Comparison of ENCODE assay signal across 28 cellular contexts in the genomic region with DNA sequence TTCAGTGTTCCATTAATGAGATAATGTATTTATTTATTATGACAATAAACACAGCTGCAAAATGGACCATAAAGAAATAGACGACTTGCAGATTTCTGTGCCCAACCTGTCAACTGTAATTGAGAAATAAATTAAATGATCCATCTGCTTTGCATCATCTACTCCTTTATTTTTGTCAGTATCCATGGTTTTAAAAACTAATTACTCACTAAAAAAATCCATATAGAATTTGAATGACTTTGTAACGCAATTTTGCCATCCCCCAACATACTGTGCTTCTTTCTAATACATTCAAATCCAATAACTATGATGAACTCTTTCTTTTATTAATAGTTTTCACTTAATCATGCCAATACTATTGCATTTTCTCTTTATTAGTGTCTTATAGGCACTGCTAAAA.
"Had no signal": no experiment of that assay in that cellular context is flagged by ENCODE, and none has a peak within 500 bp of the region (broad histone marks: within the 10 kb centered on the region; RNA-seq: fewer than 3 reads in every experiment).

No MANE protein-coding gene starts in this region.

- H3K36me3 ChIP-seq: adrenal gland, breast epithelium, cardiac muscle cell, colonic mucosa, esophagus muscularis mucosa, gastroesophageal sphincter had no signal

- H3K4me3 ChIP-seq: adrenal gland, breast epithelium, cardiac muscle cell, colonic mucosa, esophagus muscularis mucosa, gastroesophageal sphincter had no signal

- H3K9me3 ChIP-seq: adrenal gland, breast epithelium, colonic mucosa, gastroesophageal sphincter had no signal

- ATAC-seq: activated CD4-positive, alpha-beta T cell treated with anti-CD3 and anti-CD28 coated beads for 36 hours; activated CD8-positive, alpha-beta memory T cell treated with anti-CD3 and anti-CD28 coated beads, Interleukin-2, amount 10 ng/mL, durations not matched to agents 7 days and 5 days; activated CD8-positive, alpha-beta T cell treated with anti-CD3 and anti-CD28 coated beads, Interleukin-2, amount 10 ng/mL, durations not matched to agents 7 days and 5 days; activated naive CD8-positive, alpha-beta T cell treated with anti-CD3 and anti-CD28 coated beads, Interleukin-2, amount 50 U/mL, for 24 hours; gastroesophageal sphincter had no signal

- DNase-seq: activated CD4-positive, alpha-beta memory T cell treated with anti-CD3 and anti-CD28 coated beads for 36 hours; activated CD4-positive, alpha-beta T cell treated with anti-CD3 and anti-CD28 coated beads for 36 hours; activated CD4-positive, alpha-beta T cell treated with anti-CD3 and anti-CD28 coated beads, Interleukin-2, amount 10 ng/mL, durations not matched to agents 24 days and 14 days; activated CD4-positive, CD25-positive, alpha-beta regulatory T cell; activated CD4-positive, CD25-positive, alpha-beta regulatory T cell treated with anti-CD3 and anti-CD28 coated beads, Interleukin-2, amount 50 U/mL, for 72 hours; activated CD8-positive, alpha-beta memory T cell treated with anti-CD3 and anti-CD28 coated beads, Interleukin-2, amount 10 ng/mL, durations not matched to agents 7 days and 5 days; activated CD8-positive, alpha-beta memory T cell treated with anti-CD3 and anti-CD28 coated beads, Interleukin-2, amount 50 U/mL, for 4 hours; activated CD8-positive, alpha-beta T cell treated with anti-CD3 and anti-CD28 coated beads, Interleukin-2, amount 10 ng/mL, durations not matched to agents 7 days and 5 days; activated effector memory CD4-positive, alpha-beta T cell treated with anti-CD3 and anti-CD28 coated beads, Interleukin-2, amount 50 U/mL, for 16 hours; activated naive CD4-positive, alpha-beta T cell treated with anti-CD3 and anti-CD28 coated beads for 36 hours; activated naive CD8-positive, alpha-beta T cell treated with anti-CD3 and anti-CD28 coated beads for 36 hours; activated naive CD8-positive, alpha-beta T cell treated with anti-CD3 and anti-CD28 coated beads, Interleukin-2, amount 50 U/mL, for 24 hours; activated T-cell treated with anti-CD3 and anti-CD28 coated beads, Interleukin-2, amount 50 U/mL, for 1 hour; activated T-cell treated with anti-CD3 and anti-CD28 coated beads, Interleukin-2, amount 50 U/mL, for 48 hours; adrenal gland; amygdala; aorta; central memory CD4-positive, alpha-beta T cell; cerebellar nuclear complex; colonic mucosa; effector memory CD4-positive, alpha-beta T cell; endodermal cell; erythroblast; T-helper 2 cell had no signal

- H3K27ac ChIP-seq: adrenal gland, breast epithelium, cardiac muscle cell, colonic mucosa, esophagus muscularis mucosa, gastroesophageal sphincter had no signal

- H3K4me1 ChIP-seq: adrenal gland, breast epithelium, colonic mucosa, gastroesophageal sphincter had no signal

- H3K27me3 ChIP-seq: adrenal gland, breast epithelium, cardiac muscle cell, colonic mucosa, esophagus muscularis mucosa had no signal
